In genomic region chr13:40979232-40979631, GRCh38 we compare ENCODE assay signal across 12 cellular contexts. TPM values are rescaled to one million over a fixed set of nuclear protein-coding genes. Genes with fewer than 3 reads are reported as not detected.
DNase-seq lines count a peak whose midpoint lies in the region; ATAC-seq and TF ChIP-seq lines count a peak whose summit lies in the region.
"Had no signal": no experiment of that assay in that cellular context is flagged by ENCODE, and none has a peak within 500 bp of the region (broad histone marks: within the 10 kb centered on the region; RNA-seq: fewer than 3 reads in every experiment).

No MANE protein-coding gene starts in this region.

- no peak for ATAC-seq in stimulated activated naive CD8-positive, alpha-beta T cell treated with anti-CD3 and anti-CD28 coated beads, Interleukin-15, Interleukin-2, amounts not matched to agents 100 U/mL and 50 U/mL, for 24 hours
- ATAC-seq in activated B cell treated with CpG ODN at 0.5 μM for 24 hours (ENCODE audit: low read depth) (no peak), SK-N-SH treated with all-trans-retinoic acid at 6 μM for 48 hours (no peak), HG02588 (IDR thresholded peaks at IDR 0.05; ENCODE audit: unreplicated experiment) (no peak)

- H3K36me3 Mint-ChIP-seq in stimulated activated naive CD8-positive, alpha-beta T cell treated with anti-CD3 and anti-CD28 coated beads, Interleukin-15, Interleukin-2, amounts not matched to agents 100 ng/mL and 50 ng/mL, for 24 hours (ENCODE audit: low read depth) = peaks cover 40% of the 10 kb centered on the region
- H3K36me3 Mint-ChIP-seq in activated B cell treated with CpG ODN at 0.5 μM for 24 hours (ENCODE audit: low read depth) = peaks cover 61% of the 10 kb centered on the region

- intact Hi-C loops in activated B cell treated with CpG ODN at 0.5 μM for 24 hours (cut with micrococcal nuclease) = no loop called here

- H3K4me3 ChIP-seq in mononuclear cell (ENCODE audit: low read length) = peak overlapping the region; percentile 28
- H3K4me3 ChIP-seq: GM23248 had no signal

- TF ChIP-seq CTCF in activated B cell treated with CpG ODN at 0.5 μM for 24 hours (IDR thresholded peaks at IDR 0.05) = no peak

- peaks cover 77% of the 10 kb centered on the region for H3K4me1 Mint-ChIP-seq in stimulated activated naive CD8-positive, alpha-beta T cell treated with anti-CD3 and anti-CD28 coated beads, Interleukin-15, Interleukin-2, amounts not matched to agents 100 ng/mL and 50 ng/mL, for 24 hours (ENCODE audit: low read depth)
- H3K4me1 Mint-ChIP-seq in activated B cell treated with CpG ODN at 0.5 μM for 24 hours = peaks cover 88% of the 10 kb centered on the region

- H3K9me3 Mint-ChIP-seq in stimulated activated naive CD8-positive, alpha-beta T cell treated with anti-CD3 and anti-CD28 coated beads, Interleukin-15, Interleukin-2, amounts not matched to agents 100 ng/mL and 50 ng/mL, for 24 hours = no peaks in the 10 kb centered on the region
- no peaks in the 10 kb centered on the region for H3K9me3 Mint-ChIP-seq in activated B cell treated with CpG ODN at 0.5 μM for 24 hours
- H3K9me3 Mint-ChIP-seq: nephron had no signal

- H3K4me3 Mint-ChIP-seq in stimulated activated naive CD8-positive, alpha-beta T cell treated with anti-CD3 and anti-CD28 coated beads, Interleukin-15, Interleukin-2, amounts not matched to agents 100 ng/mL and 50 ng/mL, for 24 hours = peak overlapping the region; percentile 92
- peak overlapping the region; percentile 87 for H3K4me3 Mint-ChIP-seq in activated B cell treated with CpG ODN at 0.5 μM for 24 hours
- H3K4me3 Mint-ChIP-seq: nephron had no signal

- no peaks in the 10 kb centered on the region for H3K9me3 ChIP-seq in mononuclear cell (ENCODE audit: low read depth, low read length)

- CTCF ChIA-PET in activated B cell treated with CpG ODN at 0.5 μM for 24 hours (lab: Charles Lee) = interaction anchor here (0.9 to 1.4 kb wide), 2 partner anchors 39 to 75 kb away, joined by 3 to 6 read pairs; no protein-coding TSS in a partner anchor

- POLR2A ChIA-PET in activated B cell treated with CpG ODN at 0.5 μM for 24 hours (lab: Charles Lee) = interaction anchor here (0.7 to 1.5 kb wide), 6 partner anchors 11 to 1296 kb away, joined by 3 to 5 read pairs (median 3); no protein-coding TSS in a partner anchor

- H3K4me1 ChIP-seq in mononuclear cell (ENCODE audit: insufficient read depth, low read length) = peaks cover 56% of the 10 kb centered on the region

- H3K27me3 ChIP-seq in mononuclear cell (ENCODE audit: insufficient read depth, low read length) = no peaks in the 10 kb centered on the region

- H3K27ac Mint-ChIP-seq in stimulated activated naive CD8-positive, alpha-beta T cell treated with anti-CD3 and anti-CD28 coated beads, Interleukin-15, Interleukin-2, amounts not matched to agents 100 ng/mL and 50 ng/mL, for 24 hours = peak overlapping the region; percentile 92
- peak overlapping the region; percentile 86 for H3K27ac Mint-ChIP-seq in activated B cell treated with CpG ODN at 0.5 μM for 24 hours
- H3K27ac Mint-ChIP-seq: nephron had no signal

- DNase-seq in stimulated activated naive CD8-positive, alpha-beta T cell treated with anti-CD3 and anti-CD28 coated beads, Interleukin-15, Interleukin-2, amounts not matched to agents 100 U/mL and 50 U/mL, for 24 hours = no peak
- DNase-seq in activated B cell treated with CpG ODN at 0.5 μM for 24 hours = no peak
- no peak for DNase-seq in GM19240 (ENCODE audit: insufficient read length, low spot score)
- DNase-seq in epidermal melanocyte (ENCODE audit: insufficient read length, low spot score) = no peak
- DNase-seq: cerebellar nuclear complex, GM23248, NCI-H1105 had no signal

- no peaks in the 10 kb centered on the region for H3K27me3 Mint-ChIP-seq in stimulated activated naive CD8-positive, alpha-beta T cell treated with anti-CD3 and anti-CD28 coated beads, Interleukin-15, Interleukin-2, amounts not matched to agents 100 ng/mL and 50 ng/mL, for 24 hours
- no peaks in the 10 kb centered on the region for H3K27me3 Mint-ChIP-seq in activated B cell treated with CpG ODN at 0.5 μM for 24 hours

TF ChIP-seq in SK-N-SH treated with all-trans-retinoic acid at 6 μM for 48 hours, 23 proteins besides CTCF, POLR2A, EP300 and RAD21:
- TF ChIP-seq GLIS3 (CRISPR knock-in tag; IDR thresholded peaks at IDR 0.05) = no peak
- no peak for TF ChIP-seq POU6F1 (CRISPR knock-in tag; IDR thresholded peaks at IDR 0.05; ENCODE audit: borderline replicate concordance, low read depth)
- no peak for TF ChIP-seq CREB5 (CRISPR knock-in tag; IDR thresholded peaks at IDR 0.05; ENCODE audit: low read depth)
- no peak for TF ChIP-seq BACH2 (CRISPR knock-in tag; IDR thresholded peaks at IDR 0.05; ENCODE audit: borderline replicate concordance)
- TF ChIP-seq ARNTL (CRISPR knock-in tag; IDR thresholded peaks at IDR 0.05; ENCODE audit: borderline replicate concordance, low read depth) = no peak
- no peak for TF ChIP-seq TOX (CRISPR knock-in tag; IDR thresholded peaks at IDR 0.05; ENCODE audit: borderline replicate concordance)
- no peak for TF ChIP-seq OSR1 (CRISPR knock-in tag; IDR thresholded peaks at IDR 0.05)
- TF ChIP-seq SNAI2 (CRISPR knock-in tag; IDR thresholded peaks at IDR 0.05) = no peak
- TF ChIP-seq ZNF70 (CRISPR knock-in tag; IDR thresholded peaks at IDR 0.05) = no peak
- no peak for TF ChIP-seq ZFP3 (CRISPR knock-in tag; IDR thresholded peaks at IDR 0.05)
- TF ChIP-seq PPARA (CRISPR knock-in tag; IDR thresholded peaks at IDR 0.05; ENCODE audit: borderline replicate concordance) = no peak
- no peak for TF ChIP-seq ZC3H10 (CRISPR knock-in tag; IDR thresholded peaks at IDR 0.05)

RNA-seq across cellular contexts. Expression of gene ELF1, which starts 39.9 kb away (rescaled TPM):
- total RNA-seq in activated B cell treated with CpG ODN at 0.5 μM for 24 hours (129 and 136 TPM in 2 replicates), mononuclear cell (410 TPM)
